In genomic region chr1:62687903-62688686, GRCh38 we compare ENCODE assay signal across 8 cellular contexts.
A peak's percentile ranks its signal among the peaks of the same experiment; 100 is the strongest.
DNase-seq lines count a peak whose midpoint lies in the region; ATAC-seq and TF ChIP-seq lines count a peak whose summit lies in the region.

DOCK7 (minus strand) TSS chr1:62688386; CDS start chr1:62688264, 122 bp downstream.

- ATAC-seq in GM18873 (IDR thresholded peaks at IDR 0.05; ENCODE audit: low FRiP score, unreplicated experiment) (peak; percentile 54), HG03095 (IDR thresholded peaks at IDR 0.05; ENCODE audit: unreplicated experiment) (peak; percentile 68)

- DNase-seq in AG10803 (ENCODE audit: low read depth) (peak; percentile 78), NCI-H2227 treated with DMSO at 0.1 percent for 48 hours (lab: John Stamatoyannopoulos, UW) (peak; percentile 61), coronary artery (ENCODE audit: low spot score) (peak; percentile 86), kidney glomerular epithelial cell (lab: John Stamatoyannopoulos, UW) (peak; percentile 66)
- DNase-seq in activated CD4-positive, alpha-beta T cell treated with anti-CD3 and anti-CD28 coated beads for 4 hours = peak; percentile 31 to 44
- DNase-seq in stimulated activated CD4-positive, alpha-beta T cell treated with anti-CD3 and anti-CD28 coated beads, Interleukin-15, amount 100 ng/mL, for 24 hours = peak; percentile 67

- H3K4me3 ChIP-seq in AG10803 (ENCODE audit: low read length) = peak within 1 kb of the TSS; percentile 82
- H3K4me3 ChIP-seq in coronary artery = peak within 1 kb of the TSS; percentile 87

- no peak for TF ChIP-seq CTCF in AG10803 (conservative IDR thresholded peaks at IDR 0.05; ENCODE audit: low read length)
- no peak for TF ChIP-seq CTCF in coronary artery (IDR thresholded peaks at IDR 0.05)

- H3K27ac ChIP-seq in coronary artery = peak within 1 kb of the TSS; percentile 82 to 88

Comparison
In these comparisons a context has a peak if more than half of its experiments do, and no peak if none do; other contexts are left out.
1. Peak in every context shown above with its lines: DNase-seq, ATAC-seq, H3K4me3 ChIP-seq and H3K27ac ChIP-seq.